ENCODE assay signal across 13 cellular contexts in genomic region chr12:92696240-92696639, GRCh38. TPM values are rescaled to one million over a fixed set of nuclear protein-coding genes. Genes with fewer than 3 reads are reported as not detected.
DNase-seq lines count a peak whose midpoint lies in the region; ATAC-seq, FAIRE-seq and TF ChIP-seq lines count a peak whose summit lies in the region.
"Had no signal": no experiment of that assay in that cellular context is flagged by ENCODE, and none has a peak within 500 bp of the region (broad histone marks: within the 10 kb centered on the region; RNA-seq: fewer than 3 reads in every experiment).

No MANE protein-coding gene starts in this region.

- peaks cover 25% of the 10 kb centered on the region for H3K9me3 Mint-ChIP-seq in endodermal cell
- peaks cover 20% of the 10 kb centered on the region for H3K9me3 Mint-ChIP-seq in activated T-helper 1 cell treated with anti-CD3 and anti-CD28 coated beads, Interleukin-12 subunit alpha, Interleukin-12 subunit beta, Interleukin-2, Interleukin-4 antibody, amounts not matched to agents 30 ng/mL and 10 ng/mL and 1 ng/mL, durations not matched to agents 14 hours and 24 hours and 36 hours

- DNase-seq in DMS 273 treated with DMSO at 0.1 percent for 48 hours (lab: John Stamatoyannopoulos, UW): peak; percentile 46
- DNase-seq in NCI-H2171 (lab: John Stamatoyannopoulos, UW): peak; percentile 14
- peak; percentile 29 to 84 for DNase-seq in fibroblast of lung (ENCODE audit: low read depth in 2 of 2)
- DNase-seq in pancreas: no peak
- DNase-seq in endodermal cell: no peak
- DNase-seq in activated T-helper 1 cell treated with anti-CD3 and anti-CD28 coated beads, Interleukin-12 subunit alpha, Interleukin-12 subunit beta, Interleukin-2, Interleukin-4 antibody, amounts not matched to agents 30 ng/mL and 10 ng/mL and 1 ng/mL, durations not matched to agents 14 hours and 24 hours and 36 hours (ENCODE audit: low spot score): no peak
- DNase-seq: activated CD8-positive, alpha-beta T cell treated with anti-CD3 and anti-CD28 coated beads, Interleukin-2, amount 10 ng/mL, durations not matched to agents 7 days and 5 days; activated naive CD4-positive, alpha-beta T cell treated with anti-CD3 and anti-CD28 coated beads, Interleukin-2, amount 10 ng/mL, durations not matched to agents 7 days and 5 days; NCI-H187; PC-3 had no signal

- H3K9me3 ChIP-seq in fibroblast of lung (ENCODE audit: control insufficient read depth, insufficient read depth, low read depth, low read length): no peaks in the 10 kb centered on the region
- no peaks in the 10 kb centered on the region for H3K9me3 ChIP-seq in pancreas
- H3K9me3 ChIP-seq in endodermal cell (ENCODE audit: control insufficient read depth, low read length): peaks cover 21% of the 10 kb centered on the region

- H3K36me3 Mint-ChIP-seq in endodermal cell (ENCODE audit: low read depth): no peaks in the 10 kb centered on the region
- no peaks in the 10 kb centered on the region for H3K36me3 Mint-ChIP-seq in activated T-helper 1 cell treated with anti-CD3 and anti-CD28 coated beads, Interleukin-12 subunit alpha, Interleukin-12 subunit beta, Interleukin-2, Interleukin-4 antibody, amounts not matched to agents 30 ng/mL and 10 ng/mL and 1 ng/mL, durations not matched to agents 14 hours and 24 hours and 36 hours (ENCODE audit: low read depth)
- H3K36me3 Mint-ChIP-seq: activated naive CD4-positive, alpha-beta T cell treated with anti-CD3 and anti-CD28 coated beads, Interleukin-2, amount 10 ng/mL, durations not matched to agents 7 days and 5 days had no signal

- H3K79me2 ChIP-seq in fibroblast of lung (ENCODE audit: control insufficient read depth, insufficient read depth, low read length): no peaks in the 10 kb centered on the region

- no peak overlapping the region for H2AFZ ChIP-seq in fibroblast of lung (ENCODE audit: low read length)

- no peak overlapping the region for H3K27ac Mint-ChIP-seq in endodermal cell
- no peak overlapping the region for H3K27ac Mint-ChIP-seq in activated T-helper 1 cell treated with anti-CD3 and anti-CD28 coated beads, Interleukin-12 subunit alpha, Interleukin-12 subunit beta, Interleukin-2, Interleukin-4 antibody, amounts not matched to agents 30 ng/mL and 10 ng/mL and 1 ng/mL, durations not matched to agents 14 hours and 24 hours and 36 hours
- H3K27ac Mint-ChIP-seq: activated CD8-positive, alpha-beta T cell treated with anti-CD3 and anti-CD28 coated beads, Interleukin-2, amount 10 ng/mL, durations not matched to agents 7 days and 5 days; activated naive CD4-positive, alpha-beta T cell treated with anti-CD3 and anti-CD28 coated beads, Interleukin-2, amount 10 ng/mL, durations not matched to agents 7 days and 5 days; T-helper 2 cell treated with Interferon-gamma antibody and Interleukin-4, amounts not matched to agents 5 μg/mL and 100 μg/mL, for 36 hours had no signal

- H4K20me1 ChIP-seq in fibroblast of lung (ENCODE audit: control insufficient read depth, extremely low read depth, insufficient read depth, low read length): no peaks in the 10 kb centered on the region

- peak overlapping the region; percentile 7 for H3K4me2 ChIP-seq in fibroblast of lung (ENCODE audit: extremely low read depth, insufficient read depth, low read length)

- no peak overlapping the region for H3K4me3 ChIP-seq in fibroblast of lung (replicated peaks in 1 of 4; ENCODE audit: control extremely low read depth in 1 of 4, insufficient read depth in 1 of 4, low read depth in 3 of 4, low read length in 4 of 4)
- no peak overlapping the region for H3K4me3 ChIP-seq in pancreas
- no peak overlapping the region for H3K4me3 ChIP-seq in endodermal cell (ENCODE audit: low read length)

- H3K36me3 ChIP-seq in fibroblast of lung (ENCODE audit: control insufficient read depth, insufficient read depth, low read length): no peaks in the 10 kb centered on the region
- H3K36me3 ChIP-seq in pancreas: no peaks in the 10 kb centered on the region
- no peaks in the 10 kb centered on the region for H3K36me3 ChIP-seq in endodermal cell (ENCODE audit: control insufficient read depth, insufficient read depth, low read length)

- H3K27me3 ChIP-seq in fibroblast of lung (ENCODE audit: control insufficient read depth, insufficient read depth, low read length): no peaks in the 10 kb centered on the region
- H3K27me3 ChIP-seq in pancreas: no peaks in the 10 kb centered on the region
- no peaks in the 10 kb centered on the region for H3K27me3 ChIP-seq in endodermal cell (ENCODE audit: control insufficient read depth, insufficient read depth, low read length, poor library complexity, severe bottlenecking)

- peaks cover 3% of the 10 kb centered on the region for H3K4me1 Mint-ChIP-seq in endodermal cell
- H3K4me1 Mint-ChIP-seq in activated T-helper 1 cell treated with anti-CD3 and anti-CD28 coated beads, Interleukin-12 subunit alpha, Interleukin-12 subunit beta, Interleukin-2, Interleukin-4 antibody, amounts not matched to agents 30 ng/mL and 10 ng/mL and 1 ng/mL, durations not matched to agents 14 hours and 24 hours and 36 hours (ENCODE audit: low read depth): no peaks in the 10 kb centered on the region
- H3K4me1 Mint-ChIP-seq: activated naive CD4-positive, alpha-beta T cell treated with anti-CD3 and anti-CD28 coated beads, Interleukin-2, amount 10 ng/mL, durations not matched to agents 7 days and 5 days had no signal

- H3K27me3 Mint-ChIP-seq in endodermal cell (ENCODE audit: insufficient read depth): no peaks in the 10 kb centered on the region
- no peaks in the 10 kb centered on the region for H3K27me3 Mint-ChIP-seq in activated T-helper 1 cell treated with anti-CD3 and anti-CD28 coated beads, Interleukin-12 subunit alpha, Interleukin-12 subunit beta, Interleukin-2, Interleukin-4 antibody, amounts not matched to agents 30 ng/mL and 10 ng/mL and 1 ng/mL, durations not matched to agents 14 hours and 24 hours and 36 hours (ENCODE audit: insufficient read depth)
- H3K27me3 Mint-ChIP-seq: activated naive CD4-positive, alpha-beta T cell treated with anti-CD3 and anti-CD28 coated beads, Interleukin-2, amount 10 ng/mL, durations not matched to agents 7 days and 5 days had no signal

- H3K9ac ChIP-seq in fibroblast of lung (ENCODE audit: insufficient read depth, low read length) (no peak overlapping the region), endodermal cell (ENCODE audit: extremely low read depth, low read length, poor library complexity, severe bottlenecking) (no peak overlapping the region)

- TF ChIP-seq CTCF in fibroblast of lung (conservative IDR thresholded peaks at IDR 0.05 in 1 of 2, IDR thresholded peaks at IDR 0.05 in 1 of 2; ENCODE audit: low read depth in 1 of 2, low read length in 2 of 2) (no peak), pancreas (IDR thresholded peaks at IDR 0.05) (no peak), endodermal cell (conservative IDR thresholded peaks at IDR 0.05) (no peak)

- H3K4me3 Mint-ChIP-seq in endodermal cell: no peak overlapping the region
- H3K4me3 Mint-ChIP-seq in activated T-helper 1 cell treated with anti-CD3 and anti-CD28 coated beads, Interleukin-12 subunit alpha, Interleukin-12 subunit beta, Interleukin-2, Interleukin-4 antibody, amounts not matched to agents 30 ng/mL and 10 ng/mL and 1 ng/mL, durations not matched to agents 14 hours and 24 hours and 36 hours: no peak overlapping the region
- H3K4me3 Mint-ChIP-seq: activated CD8-positive, alpha-beta T cell treated with anti-CD3 and anti-CD28 coated beads, Interleukin-2, amount 10 ng/mL, durations not matched to agents 7 days and 5 days; activated naive CD4-positive, alpha-beta T cell treated with anti-CD3 and anti-CD28 coated beads, Interleukin-2, amount 10 ng/mL, durations not matched to agents 7 days and 5 days; T-helper 2 cell treated with Interferon-gamma antibody and Interleukin-4, amounts not matched to agents 5 μg/mL and 100 μg/mL, for 36 hours had no signal

- intact Hi-C loops in pancreas (cut with DNase I): no loop called here
- intact Hi-C loops in activated T-helper 1 cell treated with anti-CD3 and anti-CD28 coated beads, Interleukin-12 subunit alpha, Interleukin-12 subunit beta, Interleukin-2, Interleukin-4 antibody, amounts not matched to agents 30 ng/mL and 10 ng/mL and 1 ng/mL, durations not matched to agents 14 hours and 24 hours and 36 hours (cut with micrococcal nuclease): no loop called here

- peak in 3 of 4 donors; percentile 44 to 77 (median 77) for ATAC-seq in pancreas
- no peak for ATAC-seq in GM21723 (IDR thresholded peaks at IDR 0.05; ENCODE audit: unreplicated experiment)
- no peak for ATAC-seq in HG03045 (IDR thresholded peaks at IDR 0.05; ENCODE audit: unreplicated experiment)
- ATAC-seq: activated CD8-positive, alpha-beta T cell treated with anti-CD3 and anti-CD28 coated beads, Interleukin-2, amount 10 ng/mL, durations not matched to agents 7 days and 5 days; PC-3 had no signal

- H3K27ac ChIP-seq in fibroblast of lung (ENCODE audit: insufficient read depth, low read length): no peak overlapping the region
- H3K27ac ChIP-seq in pancreas: no peak overlapping the region
- no peak overlapping the region for H3K27ac ChIP-seq in endodermal cell (ENCODE audit: low read depth, low read length)

- FAIRE-seq in pancreas (lab: Jason Lieb, UNC): no peak

- H3K4me1 ChIP-seq in fibroblast of lung (ENCODE audit: control insufficient read depth, extremely low read depth, insufficient read depth, low read length) (no peaks in the 10 kb centered on the region), pancreas (no peaks in the 10 kb centered on the region), endodermal cell (ENCODE audit: control insufficient read depth, insufficient read depth, low read length) (no peaks in the 10 kb centered on the region)

RNA-seq across cellular contexts. Expression of gene PLEKHG7, which starts 6.5 kb away (rescaled TPM):
- not detected in 2 replicates for total RNA-seq in fibroblast of lung
- not detected in 2 replicates for polyA plus RNA-seq in fibroblast of lung
- polyA plus RNA-seq in fibroblast of lung (2012): not detected in 2 replicates
- polyA minus RNA-seq in fibroblast of lung (ENCODE audit: low replicate concordance): not detected in 2 replicates
- under 1 TPM; 0.13 to 0.92 (median 0.60) TPM for total RNA-seq in pancreas
- under 1 TPM; 0.42 to 0.73 TPM for polyA plus RNA-seq in pancreas
- total RNA-seq in endodermal cell: not detected
- not detected for polyA plus RNA-seq in endodermal cell (2013, experiment 1 of 2)
- polyA plus RNA-seq in endodermal cell (2013, experiment 2 of 2): not detected
- total RNA-seq in activated T-helper 1 cell treated with anti-CD3 and anti-CD28 coated beads, Interleukin-12 subunit alpha, Interleukin-12 subunit beta, Interleukin-2, Interleukin-4 antibody, amounts not matched to agents 30 ng/mL and 10 ng/mL and 1 ng/mL, durations not matched to agents 14 hours and 24 hours and 36 hours: not detected in 2 replicates
- total RNA-seq: activated CD8-positive, alpha-beta T cell treated with anti-CD3 and anti-CD28 coated beads, Interleukin-2, amount 10 ng/mL, durations not matched to agents 7 days and 5 days; PC-3 had no signal

Comparison
In these comparisons a context has a peak if more than half of its experiments do, and no peak if none do; other contexts are left out.
1. DNase-seq: peak in DMS 273 treated with DMSO at 0.1 percent for 48 hours (single experiment), NCI-H2171 (single experiment) and fibroblast of lung (2 of 2); none in pancreas (0 of 6), endodermal cell (single experiment) and activated T-helper 1 cell treated with anti-CD3 and anti-CD28 coated beads, Interleukin-12 subunit alpha, Interleukin-12 subunit beta, Interleukin-2, Interleukin-4 antibody, amounts not matched to agents 30 ng/mL and 10 ng/mL and 1 ng/mL, durations not matched to agents 14 hours and 24 hours and 36 hours (single experiment).
2. ATAC-seq: peak in pancreas (3 of 4); none in GM21723 (single experiment) and HG03045 (single experiment).